Comparison of ENCODE assay signal across 8 cellular contexts in the genomic region with DNA sequence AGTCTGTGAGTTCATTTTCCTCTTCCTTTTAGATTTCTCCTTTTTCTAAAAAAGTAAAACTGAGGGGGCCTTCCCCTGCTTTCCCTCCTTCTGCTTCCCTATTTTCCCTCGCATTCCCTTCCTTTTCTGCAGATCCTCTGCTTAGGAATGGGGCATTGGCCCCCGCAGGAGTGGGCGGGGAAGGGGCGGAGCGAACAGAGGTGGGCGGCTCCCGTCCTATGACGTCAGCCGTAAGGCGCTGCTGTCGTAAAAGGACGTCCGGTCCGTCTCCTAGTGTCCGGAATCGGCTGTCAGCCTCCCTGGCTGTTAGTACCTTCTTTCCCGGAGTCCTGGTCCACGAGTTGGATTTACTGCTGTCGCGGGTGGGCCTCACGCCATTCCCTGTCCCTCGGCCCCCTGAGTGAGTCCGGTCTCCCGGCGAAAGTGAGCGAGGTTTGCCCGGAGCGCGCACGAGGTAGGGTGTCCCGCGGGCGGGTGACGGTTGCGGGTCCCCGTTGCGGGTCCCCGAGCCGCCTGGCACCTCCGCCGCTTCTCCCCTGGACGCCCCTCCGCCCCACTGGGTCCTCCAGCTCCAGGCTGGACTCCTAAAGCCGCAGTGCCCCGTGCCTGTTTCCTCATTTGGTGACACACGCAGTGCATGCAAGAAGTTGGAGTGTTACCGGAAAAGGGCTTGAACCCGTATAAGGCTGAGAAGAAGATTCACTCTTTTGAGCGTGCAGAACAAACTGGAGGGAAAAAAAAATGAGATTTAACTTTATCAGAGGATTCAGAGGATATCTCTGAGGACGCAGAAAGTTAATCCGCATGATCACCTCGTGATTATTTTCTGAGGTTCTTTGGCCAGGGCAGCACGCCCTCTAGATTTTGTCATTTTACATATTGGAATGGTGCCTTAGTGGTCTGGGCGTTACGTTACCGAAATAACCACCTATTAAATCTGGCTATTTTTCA. TPM values are rescaled to one million over a fixed set of nuclear protein-coding genes. Genes with fewer than 3 reads are reported as not detected.
A peak's percentile ranks its signal among the peaks of the same experiment; 100 is the strongest.
DNase-seq lines count a peak whose midpoint lies in the region; ATAC-seq, FAIRE-seq and TF ChIP-seq lines count a peak whose summit lies in the region.

Gene ZNF330 (plus strand): TSS at position 241 of the 951 bp plus-strand sequence. CDS start 1,477 bp downstream, outside the sequence.

- TF ChIP-seq RAD21 in HepG2 (CRISPR knock-in tag; IDR thresholded peaks at IDR 0.05) = no peak

- H3K4me1 ChIP-seq in HepG2 (ENCODE audit: insufficient read depth, low read length) = peaks cover 26% of the 10 kb centered on the region

- TSS peak; percentile 65 for BruUV-seq in HepG2 (replicated peaks; lab: Mats Ljungman, UMichigan)

- peak; percentile 87 for DNase-seq in NCI-H69 (lab: John Stamatoyannopoulos, UW)
- peak; percentile 90 to 91 for DNase-seq in activated CD4-positive, alpha-beta T cell treated with anti-CD3 and anti-CD28 coated beads, Interleukin-2, amount 50 U/mL, for 48 hours
- DNase-seq in dermis microvascular lymphatic vessel endothelial cell (ENCODE audit: low read depth in 2 of 2) = peak; percentile 84 to 90
- DNase-seq in HepG2 (ENCODE audit: low spot score) = peak; percentile 68
- DNase-seq in stimulated activated CD4-positive, alpha-beta T cell treated with anti-CD3 and anti-CD28 coated beads, Interleukin-4, amount 100 ng/mL, for 1 hour = peak; percentile 92

- peak within 1 kb of the TSS; percentile 91 to 98 (median 96) for H3K4me3 ChIP-seq in HepG2 (replicated peaks in 1 of 3; ENCODE audit: insufficient read depth in 1 of 3, low read depth in 2 of 3, low read length in 3 of 3)

- CTCF ChIA-PET in HepG2 (lab: Yijun Ruan, JAX; ENCODE audit: low intra/inter-chr PET ratio, low total read pairs) = no interaction called here

- TF ChIP-seq POLR2A in GM19193 (IDR thresholded peaks at IDR 0.05; ENCODE audit: extremely low read depth, insufficient read depth, insufficient read length) = peak; percentile 80
- TF ChIP-seq POLR2A in HepG2 (IDR thresholded peaks at IDR 0.05; ENCODE audit: insufficient read depth in 1 of 2, low read depth in 2 of 2, low read length in 2 of 2) = peak; percentile 70 to 96

- intact Hi-C loops in HepG2 (cut with micrococcal nuclease; ENCODE audit: unreplicated experiment) = loop anchor here (10.0 kb wide), 1 partner anchor 1964 kb away; the partner anchor contains the start of gene USP38

- H2AFZ ChIP-seq in HepG2 (ENCODE audit: low read length) = peak within 1 kb of the TSS; percentile 98

- TF ChIP-seq CTCF in C4-2B (conservative IDR thresholded peaks at IDR 0.05) (peak; percentile 40), HepG2 (CRISPR knock-in tag; IDR thresholded peaks at IDR 0.05) (peak; percentile 46)

- H3K4me2 ChIP-seq in HepG2 (ENCODE audit: low read depth, low read length) = peak within 1 kb of the TSS; percentile 77

- no peaks in the 10 kb centered on the region for H4K20me1 ChIP-seq in HepG2 (ENCODE audit: insufficient read depth, low read length)

- FAIRE-seq in HepG2 (lab: Jason Lieb, UNC) = peak; percentile 67

- POLR2A ChIA-PET in HepG2 (lab: Yijun Ruan, JAX) = no interaction called here

- no peaks in the 10 kb centered on the region for H3K9me3 ChIP-seq in HepG2 (ENCODE audit: low read length)

- peak within 1 kb of the TSS; percentile 90 for H3K27ac ChIP-seq in C4-2B
- peak within 1 kb of the TSS; percentile 78 for H3K27ac ChIP-seq in HepG2 (ENCODE audit: extremely low read length, insufficient read depth, low read length)

- H3K79me2 ChIP-seq in HepG2 (ENCODE audit: insufficient read depth, low read length) = peaks cover 21% of the 10 kb centered on the region

- under 1% methylated on average over 33 of the region's 56 CpGs for WGBS in HepG2 (ENCODE audit: low lambda C conversion rate)

- H3K9ac ChIP-seq in HepG2 (ENCODE audit: insufficient read depth, low read depth, low read length) = peak within 1 kb of the TSS; percentile 95

- no peaks in the 10 kb centered on the region; a peak in 2 of 5 replicates for H3K27me3 ChIP-seq in HepG2 (ENCODE audit: control insufficient read depth in 1 of 2, insufficient read depth in 2 of 2, low read length in 2 of 2)

- peak; percentile 87 for ATAC-seq in HG03439 (IDR thresholded peaks at IDR 0.05; ENCODE audit: unreplicated experiment)
- ATAC-seq in HepG2 = peak; percentile 95

- H3K36me3 ChIP-seq in HepG2 (replicated peaks in 1 of 2; ENCODE audit: control insufficient read depth in 1 of 2, insufficient read depth in 2 of 2, low read length in 2 of 2) = peaks cover 2 to 18% of the 10 kb centered on the region in 2 experiments; a peak in 3 of 5 replicates

- TF ChIP-seq EP300 in HepG2 (IDR thresholded peaks at IDR 0.05; ENCODE audit: low read depth in 2 of 2, low read length in 2 of 2) (no peak), HepG2 (CRISPR knock-in tag; IDR thresholded peaks at IDR 0.05; ENCODE audit: borderline replicate concordance) (no peak)

- in situ Hi-C loops in HepG2 (cut with HindIII; ENCODE audit: extremely low pct_ligation_motif_present, low pct_unique_long_range_greater_than_20kb) = no loop called here

TF ChIP-seq in HepG2, 621 proteins besides CTCF, POLR2A, EP300 and RAD21 (continues in another document):
- peak; percentile 98 for TF ChIP-seq SP4 (CRISPR knock-in tag; IDR thresholded peaks at IDR 0.05)
- TF ChIP-seq ZSCAN31 (CRISPR knock-in tag; IDR thresholded peaks at IDR 0.05; ENCODE audit: low read depth) = no peak
- 0 out of 2 replicates have a peak, but pooled peaks have one; percentile 33 for TF ChIP-seq ETS1 (CRISPR knock-in tag; IDR thresholded peaks at IDR 0.05)
- TF ChIP-seq ZNF616 (CRISPR knock-in tag; IDR thresholded peaks at IDR 0.05; ENCODE audit: low read depth) = 0 out of 2 replicates have a peak, but pooled peaks have one; percentile 54
- no peak for TF ChIP-seq BRD4 (CRISPR knock-in tag; IDR thresholded peaks at IDR 0.05)
- TF ChIP-seq HNF4A (CRISPR knock-in tag; IDR thresholded peaks at IDR 0.05) = no peak
- TF ChIP-seq MEF2D (CRISPR knock-in tag; IDR thresholded peaks at IDR 0.05) = peak; percentile 18
- TF ChIP-seq ZBTB4 (CRISPR knock-in tag; IDR thresholded peaks at IDR 0.05; ENCODE audit: borderline replicate concordance) = 0 out of 2 replicates have a peak, but pooled peaks have one; percentile 30

RNA-seq across cellular contexts. Expression of gene ZNF330, which starts in this region (rescaled TPM):
- total RNA-seq in dermis microvascular lymphatic vessel endothelial cell = 18.9 and 21.6 TPM in 2 replicates
- 43.4 and 61.1 TPM in 2 replicates for total RNA-seq in HepG2 (2016; rRNA removed; fragmentation: Illumina TruSeq; extraction: Trizol)
- 4.9 and 6.3 TPM in 2 replicates for total RNA-seq in HepG2 (2016; cell fraction: cytosol; rRNA removed; fragmentation: Illumina TruSeq; extraction: Trizol; ENCODE audit: low read depth)
- total RNA-seq in HepG2 (2016; cell fraction: insoluble cytoplasmic fraction; rRNA removed; fragmentation: Illumina TruSeq; extraction: Trizol) = 39.4 and 58.0 TPM in 2 replicates
- total RNA-seq in HepG2 (2016; cell fraction: membrane; rRNA removed; fragmentation: Illumina TruSeq; extraction: Trizol) = 9.9 and 11.5 TPM in 2 replicates
- 28.2 and 29.3 TPM in 2 replicates for total RNA-seq in HepG2 (2016; cell fraction: nucleus; rRNA removed; fragmentation: Illumina TruSeq; extraction: Trizol)
- polyA plus RNA-seq in HepG2 (2011; rRNA removed) = 17.3 and 23.3 TPM in 2 replicates
- polyA plus RNA-seq in HepG2 (2011; cell fraction: cytosol; rRNA removed) = 14.3 and 20.5 TPM in 2 replicates
- 20.5 and 27.2 TPM in 2 replicates for polyA plus RNA-seq in HepG2 (2011; cell fraction: nucleus; rRNA removed)
- 32.8 and 34.6 TPM in 2 replicates for polyA plus RNA-seq in HepG2 (2012)
- polyA plus RNA-seq in HepG2 (2016; cell fraction: cytosol; fragmentation: Illumina TruSeq; extraction: Trizol; ENCODE audit: low read depth) = 3.0 and 3.3 TPM in 2 replicates
- polyA plus RNA-seq in HepG2 (2016; cell fraction: insoluble cytoplasmic fraction; fragmentation: Illumina TruSeq; extraction: Trizol; ENCODE audit: low read depth) = 61.3 and 64.3 TPM in 2 replicates
- polyA plus RNA-seq in HepG2 (2016; cell fraction: membrane; fragmentation: Illumina TruSeq; extraction: Trizol; ENCODE audit: low read depth) = 5.2 and 6.0 TPM in 2 replicates
- 37.0 and 39.1 TPM in 2 replicates for polyA plus RNA-seq in HepG2 (2016; cell fraction: nucleus; fragmentation: Illumina TruSeq; extraction: Trizol; ENCODE audit: insufficient read depth, low read depth)
- polyA minus RNA-seq in HepG2 (2011; rRNA and poly(A)+ RNA removed; ENCODE audit: low replicate concordance) = 17.1 and 19.3 TPM in 2 replicates
- polyA minus RNA-seq in HepG2 (2011; cell fraction: cytosol; rRNA and poly(A)+ RNA removed) = 19.3 and 20.0 TPM in 2 replicates
- 24.1 and 41.9 TPM in 2 replicates for polyA minus RNA-seq in HepG2 (2011; cell fraction: nucleus; rRNA and poly(A)+ RNA removed)

Comparison
In these comparisons a context has a peak if more than half of its experiments do, and no peak if none do; other contexts are left out.
1. Peak in every context shown above with its lines: DNase-seq, ATAC-seq, H3K4me3 ChIP-seq and H3K27ac ChIP-seq.